ENCODE assay signal across 1 cellular context in the genomic region with DNA sequence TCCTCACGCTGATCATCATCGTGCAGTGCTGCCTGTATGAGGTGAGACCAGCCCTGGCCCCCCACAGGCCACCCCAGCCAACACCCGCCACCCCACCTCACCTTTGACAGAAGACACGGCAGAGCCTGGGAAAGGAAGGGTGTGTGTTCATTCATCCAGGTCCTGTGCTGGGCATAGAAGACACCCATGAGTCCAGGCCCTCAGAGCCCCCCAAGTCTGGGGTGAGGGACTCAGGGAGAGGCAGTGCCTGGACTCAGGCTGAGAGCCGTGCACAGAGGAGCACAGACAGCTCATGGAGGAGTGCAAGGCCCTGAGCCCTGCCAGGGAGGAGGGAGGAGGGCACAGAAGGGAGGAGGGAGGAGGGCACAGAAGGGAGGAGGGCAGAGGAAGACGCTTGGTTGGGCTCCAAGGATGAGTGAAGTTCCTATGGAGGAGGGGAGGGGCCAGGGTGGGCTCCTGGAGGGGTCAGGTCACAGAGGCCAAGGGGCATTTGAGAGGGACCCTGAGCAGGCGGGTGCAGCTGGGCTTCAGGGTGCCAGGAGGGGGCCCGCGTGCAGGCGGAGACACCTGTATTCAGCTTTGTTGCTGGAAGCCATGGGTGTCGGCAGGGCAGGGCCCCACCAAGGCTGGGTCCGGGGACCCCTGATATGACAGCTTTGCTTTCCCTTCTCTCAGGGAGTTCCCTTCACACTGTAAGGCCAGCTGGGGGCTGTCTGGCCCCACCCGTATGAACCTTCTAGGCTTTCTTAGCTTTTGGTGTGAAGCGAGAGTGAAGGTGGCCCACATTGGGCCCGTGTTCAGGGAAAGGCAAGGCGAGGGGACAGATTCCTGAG.
TF ChIP-seq lines count a peak whose summit lies in the region.

No MANE protein-coding gene starts in this region.

TF ChIP-seq in SK-N-SH treated with all-trans-retinoic acid at 6 μM for 48 hours, 23 proteins besides CTCF, POLR2A, EP300 and RAD21 (continued from another document):
- TF ChIP-seq, protein P1, sequence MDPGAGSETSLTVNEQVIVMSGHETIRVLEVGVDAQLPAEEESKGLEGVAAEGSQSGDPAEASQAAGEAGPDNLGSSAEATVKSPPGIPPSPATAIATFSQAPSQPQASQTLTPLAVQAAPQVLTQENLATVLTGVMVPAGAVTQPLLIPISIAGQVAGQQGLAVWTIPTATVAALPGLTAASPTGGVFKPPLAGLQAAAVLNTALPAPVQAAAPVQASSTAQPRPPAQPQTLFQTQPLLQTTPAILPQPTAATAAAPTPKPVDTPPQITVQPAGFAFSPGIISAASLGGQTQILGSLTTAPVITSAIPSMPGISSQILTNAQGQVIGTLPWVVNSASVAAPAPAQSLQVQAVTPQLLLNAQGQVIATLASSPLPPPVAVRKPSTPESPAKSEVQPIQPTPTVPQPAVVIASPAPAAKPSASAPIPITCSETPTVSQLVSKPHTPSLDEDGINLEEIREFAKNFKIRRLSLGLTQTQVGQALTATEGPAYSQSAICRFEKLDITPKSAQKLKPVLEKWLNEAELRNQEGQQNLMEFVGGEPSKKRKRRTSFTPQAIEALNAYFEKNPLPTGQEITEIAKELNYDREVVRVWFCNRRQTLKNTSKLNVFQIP (CRISPR knock-in tag; IDR thresholded peaks at IDR 0.05; ENCODE audit: borderline replicate concordance, low read depth): no peak
- TF ChIP-seq BACH2 (CRISPR knock-in tag; IDR thresholded peaks at IDR 0.05; ENCODE audit: borderline replicate concordance) (no peak), ZFP3 (CRISPR knock-in tag; IDR thresholded peaks at IDR 0.05) (no peak), RARB (CRISPR knock-in tag; IDR thresholded peaks at IDR 0.05) (no peak), PPARA (CRISPR knock-in tag; IDR thresholded peaks at IDR 0.05; ENCODE audit: borderline replicate concordance) (no peak), TCF4 (CRISPR knock-in tag; IDR thresholded peaks at IDR 0.05; ENCODE audit: borderline replicate concordance) (no peak)
TF ChIP-seq in SK-N-SH treated with all-trans-retinoic acid at 6 μM for 48 hours: peak in this region for 0.
